In genomic region chr3:59264366-59264765, GRCh38 we compare ENCODE assay signal across 12 cellular contexts.
DNase-seq lines count a peak whose midpoint lies in the region; ATAC-seq, FAIRE-seq and TF ChIP-seq lines count a peak whose summit lies in the region.
"Had no signal": no experiment of that assay in that cellular context is flagged by ENCODE, and none has a peak within 500 bp of the region (broad histone marks: within the 10 kb centered on the region; RNA-seq: fewer than 3 reads in every experiment).

No MANE protein-coding gene starts in this region.

- H3K4me2 ChIP-seq in K562 (ENCODE audit: insufficient read depth, low read length) = no peak overlapping the region
- H3K4me2 ChIP-seq: GM23338 had no signal

- no peak for TF ChIP-seq RAD21 in K562 (CRISPR knock-in tag; conservative IDR thresholded peaks at IDR 0.05 in 1 of 2, IDR thresholded peaks at IDR 0.05 in 1 of 2)

- no peaks in the 10 kb centered on the region for H3K79me2 ChIP-seq in K562 (ENCODE audit: control insufficient read depth, insufficient read depth, low read length)

- no peak for ATAC-seq in K562
- no peak for ATAC-seq in HG03095 (IDR thresholded peaks at IDR 0.05; ENCODE audit: unreplicated experiment)
- ATAC-seq in body of pancreas = no peak
- ATAC-seq: GM23338 had no signal

- TF ChIP-seq POLR2A in K562 (conservative IDR thresholded peaks at IDR 0.05) (no peak), body of pancreas (IDR thresholded peaks at IDR 0.05) (no peak), stomach (IDR thresholded peaks at IDR 0.05) (no peak)

- POLR2A ChIA-PET in K562 (lab: Yijun Ruan, JAX) = interaction anchor here (0.7 kb wide), 1 partner anchor 206 kb away, joined by 3 read pairs; no protein-coding TSS in a partner anchor

- H3K9me1 ChIP-seq in K562 (ENCODE audit: control insufficient read depth, insufficient read depth, low read length) = no peaks in the 10 kb centered on the region

- H3K4me1 ChIP-seq in K562 (replicated peaks in 1 of 2; ENCODE audit: control insufficient read depth in 2 of 2, insufficient read depth in 2 of 2, low read length in 2 of 2) (no peaks in the 10 kb centered on the region), body of pancreas (no peaks in the 10 kb centered on the region), stomach (no peaks in the 10 kb centered on the region)
- H3K4me1 ChIP-seq: Caco-2 had no signal

- 0% methylated on average over 2 of the region's 2 CpGs for WGBS in K562 (ENCODE audit: insufficient coverage, low coverage, missing lambda C conversion rate)
- WGBS in body of pancreas, 2 donors = 87 to 92% methylated on average over 2 of the region's 2 CpGs
- 85 to 99% (median 93%) methylated on average over 2 of the region's 2 CpGs for WGBS in stomach, 5 donors

- no peak overlapping the region for H2AFZ ChIP-seq in K562 (ENCODE audit: low read depth, low read length)
- H2AFZ ChIP-seq: GM23338 had no signal

- H3K9ac ChIP-seq in K562 (ENCODE audit: insufficient read depth in 1 of 2, low read depth in 2 of 2, low read length in 2 of 2) = no peak overlapping the region

- no peak for TF ChIP-seq CTCF in K562 (IDR thresholded peaks at IDR 0.05 in 2 of 3, conservative IDR thresholded peaks at IDR 0.05 in 1 of 3; ENCODE audit: insufficient read depth in 2 of 3, low read depth in 1 of 3, low read length in 3 of 3)
- TF ChIP-seq CTCF in epithelial cell of esophagus (IDR thresholded peaks at IDR 0.05; ENCODE audit: insufficient read depth, low read depth, low read length, missing control alignments) = no peak
- no peak for TF ChIP-seq CTCF in body of pancreas (IDR thresholded peaks at IDR 0.05)
- no peak for TF ChIP-seq CTCF in stomach (IDR thresholded peaks at IDR 0.05)

- no peak for FAIRE-seq in K562 (lab: Jason Lieb, UNC)

- no TSS peak for BruUV-seq in K562 (replicated peaks; lab: Mats Ljungman, UMichigan)

- H3K9me3 ChIP-seq in K562 (replicated peaks; ENCODE audit: control insufficient read depth, insufficient read depth, low read depth, low read length) = no peaks in the 10 kb centered on the region
- H3K9me3 ChIP-seq in body of pancreas = no peaks in the 10 kb centered on the region
- no peaks in the 10 kb centered on the region for H3K9me3 ChIP-seq in stomach
- H3K9me3 ChIP-seq: Caco-2 had no signal

- no peaks in the 10 kb centered on the region for H4K20me1 ChIP-seq in K562 (replicated peaks; ENCODE audit: control insufficient read depth, insufficient read depth, low read length)

- CTCF ChIA-PET in K562 (lab: Yijun Ruan, JAX; ENCODE audit: low intra/inter-chr PET ratio) = no interaction called here

- TF ChIP-seq EP300 in K562 (IDR thresholded peaks at IDR 0.05; ENCODE audit: low read length) (no peak), stomach (IDR thresholded peaks at IDR 0.05) (no peak)

- intact Hi-C loops in K562 (cut with micrococcal nuclease) (no loop called here), body of pancreas (cut with DNase I) (no loop called here), stomach (cut with DNase I; ENCODE audit: low total_unique reads) (no loop called here)

- H3K36me3 ChIP-seq in K562 (ENCODE audit: control insufficient read depth, insufficient read depth, low read length) (no peaks in the 10 kb centered on the region), body of pancreas (replicated peaks in 1 of 2; ENCODE audit: insufficient read depth in 1 of 2, low read depth in 2 of 2) (no peaks in the 10 kb centered on the region), stomach (no peaks in the 10 kb centered on the region)

- DNase-seq in DMS53 (lab: John Stamatoyannopoulos, UW) (peak; percentile 0), DMS53 treated with DMSO at 0.1 percent for 48 hours (lab: John Stamatoyannopoulos, UW; ENCODE audit: unreplicated experiment) (no peak), K562 (ENCODE audit: extremely low read depth in 1 of 4, low spot score in 3 of 4) (no peak), epithelial cell of esophagus (ENCODE audit: low read depth) (peak; percentile 16), body of pancreas (no peak), stomach (no peak)
- DNase-seq: Caco-2; CD8-positive, alpha-beta memory T cell; H7 had no signal

- H3K4me3 ChIP-seq in K562 (no peak overlapping the region), epithelial cell of esophagus (ENCODE audit: low read length) (no peak overlapping the region), body of pancreas (no peak overlapping the region), stomach (no peak overlapping the region)
- H3K4me3 ChIP-seq: GM23338 had no signal

- H3K27ac ChIP-seq in K562 (ENCODE audit: extremely low read depth, low read depth, low read length) (no peak overlapping the region), body of pancreas (no peak overlapping the region), stomach (no peak overlapping the region)
- H3K27ac ChIP-seq: 22Rv1 had no signal

- H3K27me3 ChIP-seq in K562 (ENCODE audit: control insufficient read depth in 2 of 2, insufficient read depth in 2 of 2, low read length in 2 of 2) (no peaks in the 10 kb centered on the region), body of pancreas (no peaks in the 10 kb centered on the region), stomach (no peaks in the 10 kb centered on the region)

- in situ Hi-C loops in K562 (cut with MboI) = no loop called here

TF ChIP-seq in K562, 482 proteins besides CTCF, POLR2A, EP300 and RAD21:
- no peak for TF ChIP-seq HEY1 (CRISPR knock-in tag; IDR thresholded peaks at IDR 0.05; ENCODE audit: borderline replicate concordance)
- no peak for TF ChIP-seq YBX1 (IDR thresholded peaks at IDR 0.05)
- no peak for TF ChIP-seq ZNF644 (tag; IDR thresholded peaks at IDR 0.05; ENCODE audit: low read depth)
- TF ChIP-seq ZFP36 (IDR thresholded peaks at IDR 0.05; ENCODE audit: low read depth, low read length, partially characterized antibody) = peak; percentile 7
- TF ChIP-seq PTTG1 (tag; IDR thresholded peaks at IDR 0.05; ENCODE audit: low read depth) = no peak
- no peak for TF ChIP-seq ZNF24 (IDR thresholded peaks at IDR 0.05)
- no peak for TF ChIP-seq CBX2 (IDR thresholded peaks at IDR 0.05; ENCODE audit: insufficient read depth, low read length, poor library complexity, severe bottlenecking)
TF ChIP-seq in K562: peak in this region for 1.

Comparison
In these comparisons a context has a peak if more than half of its experiments do, and no peak if none do; other contexts are left out.
1. DNase-seq: peak in DMS53 (single experiment) and epithelial cell of esophagus (single experiment); none in DMS53 treated with DMSO at 0.1 percent for 48 hours (single experiment), K562 (0 of 4), body of pancreas (0 of 4) and stomach (single experiment).